In the genomic region with DNA sequence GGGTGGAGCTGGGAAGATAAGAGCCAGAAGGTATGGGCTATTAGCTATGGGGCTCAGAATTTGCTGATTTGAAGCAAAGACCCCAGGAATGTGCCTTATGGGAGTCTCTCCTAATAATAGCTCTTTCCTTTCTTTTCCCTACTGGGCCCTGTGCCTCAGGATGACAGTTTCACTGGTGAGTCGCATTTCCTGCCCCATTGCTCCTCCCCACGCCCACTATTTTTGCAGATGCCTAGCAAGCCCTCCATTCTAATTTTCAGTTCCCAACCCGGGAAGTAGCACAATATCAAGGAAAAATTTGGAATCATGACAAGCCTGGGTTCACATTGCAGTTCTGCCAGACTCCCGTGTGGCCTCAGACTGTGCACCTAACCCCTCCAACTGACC, we compare ENCODE assay signal across 10 cellular contexts. TPM values are rescaled to one million over a fixed set of nuclear protein-coding genes. Genes with fewer than 3 reads are reported as not detected.
DNase-seq lines count a peak whose midpoint lies in the region; ATAC-seq, FAIRE-seq and TF ChIP-seq lines count a peak whose summit lies in the region.
"Had no signal": no experiment of that assay in that cellular context is flagged by ENCODE, and none has a peak within 500 bp of the region (broad histone marks: within the 10 kb centered on the region; RNA-seq: fewer than 3 reads in every experiment).

No MANE protein-coding gene starts in this region.

- peaks cover 27% of the 10 kb centered on the region for H3K4me1 ChIP-seq in DND-41 (ENCODE audit: insufficient read depth, low read length)
- no peaks in the 10 kb centered on the region for H3K4me1 ChIP-seq in prostate gland (replicated peaks)

- H3K9ac ChIP-seq in DND-41 (ENCODE audit: low read depth, low read length) = no peak overlapping the region

- H2AFZ ChIP-seq in DND-41 (ENCODE audit: low read depth, low read length) = no peak overlapping the region

- DNase-seq in DND-41 = no peak
- peak; percentile 21 for DNase-seq in RCC 7860 (ENCODE audit: low spot score)
- no peak for DNase-seq in epithelial cell of prostate (ENCODE audit: low read depth, low spot score)
- no peak for DNase-seq in prostate gland (ENCODE audit: low spot score)
- DNase-seq in GM19238 (ENCODE audit: insufficient read length, low spot score) = no peak
- DNase-seq in T1000 (lab: John Stamatoyannopoulos, UW) = no peak
- DNase-seq: NCI-H1048; stimulated activated naive CD4-positive, alpha-beta T cell treated with Interleukin-2 at 50 U/mL for 16 hours had no signal

- FAIRE-seq in RCC 7860 (lab: Jason Lieb, UNC) = no peak

- H3K36me3 ChIP-seq in DND-41 (ENCODE audit: insufficient read depth, low read length) (no peaks in the 10 kb centered on the region), prostate gland (no peaks in the 10 kb centered on the region)

- intact Hi-C loops in prostate gland (cut with DNase I) = no loop called here

- ATAC-seq in DND-41 (ENCODE audit: insufficient read depth, low read depth) (no peak), GM18868 (IDR thresholded peaks at IDR 0.05; ENCODE audit: unreplicated experiment) (no peak), GM19452 (IDR thresholded peaks at IDR 0.05; ENCODE audit: unreplicated experiment) (no peak)

- H3K27me3 ChIP-seq in DND-41 (ENCODE audit: insufficient read depth, low read length, poor library complexity) = no peaks in the 10 kb centered on the region
- H3K27me3 ChIP-seq in prostate gland (replicated peaks; ENCODE audit: insufficient read depth) = no peaks in the 10 kb centered on the region

- no peak for TF ChIP-seq POLR2A in prostate gland (IDR thresholded peaks at IDR 0.05)

- no peaks in the 10 kb centered on the region for H3K9me3 ChIP-seq in DND-41 (ENCODE audit: insufficient read depth, low read length, severe bottlenecking)
- H3K9me3 ChIP-seq in prostate gland = no peaks in the 10 kb centered on the region

- H4K20me1 ChIP-seq in DND-41 (ENCODE audit: insufficient read depth, low read length) = no peaks in the 10 kb centered on the region

- H3K27ac ChIP-seq in DND-41 (ENCODE audit: low read length) (peak overlapping the region; percentile 16; the same call in 1 of the 2 replicates), epithelial cell of prostate (peak overlapping the region; percentile 51), prostate gland (peak overlapping the region; percentile 47 to 70)

- WGBS in prostate gland = 19% methylated on average over 4 of the region's 4 CpGs

- TF ChIP-seq CTCF in DND-41 (IDR thresholded peaks at IDR 0.05; ENCODE audit: borderline replicate concordance, extremely low read depth, low read length, poor library complexity, severe bottlenecking) (no peak), prostate gland (IDR thresholded peaks at IDR 0.05) (no peak)

- H3K4me3 ChIP-seq in DND-41 (ENCODE audit: low read depth in 1 of 2, low read length in 2 of 2) (no peak overlapping the region), prostate gland (peak overlapping the region; percentile 22 to 28)

- no peak overlapping the region for H3K4me2 ChIP-seq in DND-41 (ENCODE audit: insufficient read depth, low read length)

- H3K79me2 ChIP-seq in DND-41 (ENCODE audit: insufficient read depth, low read length) = no peaks in the 10 kb centered on the region

RNA-seq across cellular contexts. Expression of a gene that starts 0.6 kb away (rescaled TPM):
- total RNA-seq in prostate gland = 10 to 100 TPM; 10.1 to 28.2 TPM

RNA-seq across cellular contexts. Expression of a gene that starts 12.8 kb away (rescaled TPM):
- 10 to 100 TPM; 37.0 to 61.5 TPM for total RNA-seq in prostate gland

RNA-seq across cellular contexts. Expression of a gene that starts 13.7 kb away (rescaled TPM):
- total RNA-seq in prostate gland = 100 to 1,000 TPM in 1 of 2 donors, 10 to 100 TPM in 1; 80.7 to 152 TPM

RNA-seq across cellular contexts. Expression of a gene that starts 23.2 kb away (rescaled TPM):
- 1 to 10 TPM in 1 of 2 donors, not detected in 1; 3.5 TPM for total RNA-seq in prostate gland

RNA-seq across cellular contexts. Expression of a gene that starts 30.4 kb away (rescaled TPM):
- 10 to 100 TPM; 46.9 to 64.9 TPM for total RNA-seq in prostate gland

Comparison
In these comparisons a context has a peak if more than half of its experiments do, and no peak if none do; other contexts are left out.
1. H3K4me3 ChIP-seq: peak in prostate gland (2 of 2); none in DND-41 (0 of 2).
2. Peak in every context shown above with its lines, with median percentiles within 50 percentile points of each other: H3K27ac ChIP-seq.